In the genomic region with DNA sequence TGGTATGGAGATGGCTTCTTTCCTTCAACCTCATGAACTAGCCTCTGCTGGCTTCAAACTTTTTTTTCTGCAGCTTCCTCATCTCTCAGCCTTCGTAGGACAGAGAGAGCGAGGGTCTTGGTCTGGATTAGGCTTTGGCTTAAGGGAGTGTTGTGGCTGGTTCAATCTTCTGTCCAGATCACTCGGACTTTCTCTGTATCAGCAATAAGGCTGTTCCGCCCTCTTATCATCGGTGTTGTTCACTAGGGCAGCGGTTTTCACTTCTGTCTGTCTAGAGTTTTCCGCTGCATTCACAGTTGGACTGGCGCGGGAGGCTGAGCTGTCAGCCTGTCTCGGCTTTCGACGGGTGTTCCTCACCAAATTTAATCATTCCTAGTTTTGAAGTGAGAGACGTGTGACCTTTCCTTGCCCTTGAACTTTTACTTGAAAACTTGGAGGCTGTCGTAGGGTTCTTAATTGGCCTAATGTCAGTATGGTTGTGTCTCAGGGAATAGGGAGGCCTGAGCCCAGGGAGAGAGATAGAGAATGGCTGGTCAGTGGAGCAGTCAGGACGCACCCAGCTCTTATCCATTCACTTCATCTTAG, we compare ENCODE assay signal across 14 cellular contexts.
DNase-seq lines count a peak whose midpoint lies in the region; ATAC-seq and TF ChIP-seq lines count a peak whose summit lies in the region.
"Had no signal": no experiment of that assay in that cellular context is flagged by ENCODE, and none has a peak within 500 bp of the region (broad histone marks: within the 10 kb centered on the region; RNA-seq: fewer than 3 reads in every experiment).

No MANE protein-coding gene starts in this region.

- CTCF ChIA-PET in activated CD4-positive, alpha-beta T cell treated with anti-CD3 and anti-CD28 coated beads for 36 hours (lab: Charles Lee): interaction anchor here (0.8 to 1.4 kb wide), 4 partner anchors 8 to 106 kb away, joined by 3 to 5 read pairs (median 4); no protein-coding TSS in a partner anchor
- CTCF ChIA-PET in activated CD4-positive, alpha-beta T cell treated with anti-CD3 and anti-CD28 coated beads, Interleukin-2, amount 10 ng/mL, durations not matched to agents 7 days and 5 days (lab: Charles Lee): interaction anchor here (1.2 kb wide), 1 partner anchor 9 kb away, joined by 3 read pairs; no protein-coding TSS in a partner anchor

- no peaks in the 10 kb centered on the region for H4K20me1 ChIP-seq in OCI-LY1 (ENCODE audit: insufficient read depth, low read length)

- H3K4me3 Mint-ChIP-seq in activated CD4-positive, alpha-beta T cell treated with anti-CD3 and anti-CD28 coated beads for 36 hours: no peak overlapping the region
- H3K4me3 Mint-ChIP-seq in activated CD4-positive, alpha-beta T cell treated with anti-CD3 and anti-CD28 coated beads, Interleukin-2, amount 10 ng/mL, durations not matched to agents 7 days and 5 days: no peak overlapping the region
- H3K4me3 Mint-ChIP-seq in chondrocyte (ENCODE audit: unreplicated experiment): no peak overlapping the region
- H3K4me3 Mint-ChIP-seq: neural crest cell had no signal

- H3K4me2 ChIP-seq in OCI-LY1 (ENCODE audit: low read length): no peak overlapping the region

- H3K36me3 ChIP-seq in OCI-LY1 (ENCODE audit: insufficient read depth, low read length) (peaks cover 37% of the 10 kb centered on the region), rectal smooth muscle tissue (ENCODE audit: control insufficient read depth, insufficient read depth, low read length) (no peaks in the 10 kb centered on the region)
- H3K36me3 ChIP-seq: cardiac muscle cell had no signal

- DNase-seq in activated CD4-positive, alpha-beta T cell treated with anti-CD3 and anti-CD28 coated beads for 36 hours: peak; percentile 48
- DNase-seq in activated CD4-positive, alpha-beta T cell treated with anti-CD3 and anti-CD28 coated beads, Interleukin-2, amount 10 ng/mL, durations not matched to agents 7 days and 5 days: no peak
- DNase-seq in chondrocyte (ENCODE audit: low spot score): peak; percentile 36
- no peak for DNase-seq in GM19240 (ENCODE audit: insufficient read length, low spot score)
- DNase-seq in NOMO-1 treated with DMSO at 0.1 percent for 48 hours (lab: John Stamatoyannopoulos, UW; ENCODE audit: unreplicated experiment): no peak
- DNase-seq: NCI-H1694, trophoblast cell, WERI-Rb-1 had no signal

- intact Hi-C loops in activated CD4-positive, alpha-beta T cell treated with anti-CD3 and anti-CD28 coated beads for 36 hours (cut with DNase I, micrococcal nuclease): loop anchor here in 1 of 2 experiments (1.0 kb wide), 1 partner anchor 19 kb away; no protein-coding TSS in a partner anchor

- ATAC-seq in activated CD4-positive, alpha-beta T cell treated with anti-CD3 and anti-CD28 coated beads for 36 hours: peak; percentile 37
- ATAC-seq in HG03025 (IDR thresholded peaks at IDR 0.05; ENCODE audit: low FRiP score, unreplicated experiment): no peak
- ATAC-seq: Right ventricle myocardium inferior had no signal

- H3K27me3 Mint-ChIP-seq in activated CD4-positive, alpha-beta T cell treated with anti-CD3 and anti-CD28 coated beads for 36 hours: no peaks in the 10 kb centered on the region
- H3K27me3 Mint-ChIP-seq in activated CD4-positive, alpha-beta T cell treated with anti-CD3 and anti-CD28 coated beads, Interleukin-2, amount 10 ng/mL, durations not matched to agents 7 days and 5 days: no peaks in the 10 kb centered on the region
- H3K27me3 Mint-ChIP-seq in chondrocyte (ENCODE audit: low read depth): peaks cover 3% of the 10 kb centered on the region

- no peak overlapping the region for H2AFZ ChIP-seq in OCI-LY1 (ENCODE audit: low read length)

- H3K27ac ChIP-seq in OCI-LY1 (ENCODE audit: low read depth, low read length, poor library complexity, severe bottlenecking) (peak overlapping the region; percentile 64), rectal smooth muscle tissue (ENCODE audit: low read depth, low read length) (peak overlapping the region; percentile 36)
- H3K27ac ChIP-seq: cardiac muscle cell, WERI-Rb-1 had no signal

- peaks cover 16% of the 10 kb centered on the region; the same call in 1 of the 2 replicates for H3F3A ChIP-seq in OCI-LY1 (ENCODE audit: insufficient read depth, low read length)

- H3K27ac Mint-ChIP-seq in activated CD4-positive, alpha-beta T cell treated with anti-CD3 and anti-CD28 coated beads for 36 hours: peak overlapping the region; percentile 77
- H3K27ac Mint-ChIP-seq in activated CD4-positive, alpha-beta T cell treated with anti-CD3 and anti-CD28 coated beads, Interleukin-2, amount 10 ng/mL, durations not matched to agents 7 days and 5 days: no peak overlapping the region
- H3K27ac Mint-ChIP-seq in chondrocyte (ENCODE audit: unreplicated experiment): no peak overlapping the region

- H3K9ac ChIP-seq in OCI-LY1 (ENCODE audit: low read length) (no peak overlapping the region), rectal smooth muscle tissue (ENCODE audit: low read length) (no peak overlapping the region)

- H3K4me1 ChIP-seq in OCI-LY1 (ENCODE audit: insufficient read depth, low read length, severe bottlenecking) (peaks cover 41% of the 10 kb centered on the region), rectal smooth muscle tissue (ENCODE audit: control insufficient read depth, insufficient read depth, low read length) (peaks cover 26% of the 10 kb centered on the region)

- no peak for TF ChIP-seq CTCF in OCI-LY1 (IDR thresholded peaks at IDR 0.05; ENCODE audit: low read length)
- no peak for TF ChIP-seq CTCF in chondrocyte (IDR thresholded peaks at IDR 0.05)

- POLR2A ChIA-PET in activated CD4-positive, alpha-beta T cell treated with anti-CD3 and anti-CD28 coated beads for 36 hours (lab: Charles Lee): interaction anchor here (1.0 to 1.1 kb wide), 2 partner anchors 16 to 19 kb away, joined by 5 read pairs; no protein-coding TSS in a partner anchor
- POLR2A ChIA-PET in activated CD4-positive, alpha-beta T cell treated with anti-CD3 and anti-CD28 coated beads, Interleukin-2, amount 10 ng/mL, durations not matched to agents 7 days and 5 days (lab: Charles Lee): no interaction called here

- H3K9me3 ChIP-seq in OCI-LY1 (ENCODE audit: low read length): peaks cover 9% of the 10 kb centered on the region

- H3K27me3 ChIP-seq in OCI-LY1 (ENCODE audit: insufficient read depth, low read length) (no peaks in the 10 kb centered on the region), rectal smooth muscle tissue (ENCODE audit: control insufficient read depth, insufficient read depth, low read length) (no peaks in the 10 kb centered on the region)
- H3K27me3 ChIP-seq: cardiac muscle cell had no signal

- no peaks in the 10 kb centered on the region for H3K79me2 ChIP-seq in OCI-LY1 (ENCODE audit: insufficient read depth, low read length)

- H3K4me1 Mint-ChIP-seq in activated CD4-positive, alpha-beta T cell treated with anti-CD3 and anti-CD28 coated beads for 36 hours: peaks cover 71% of the 10 kb centered on the region
- H3K4me1 Mint-ChIP-seq in activated CD4-positive, alpha-beta T cell treated with anti-CD3 and anti-CD28 coated beads, Interleukin-2, amount 10 ng/mL, durations not matched to agents 7 days and 5 days: peaks cover 39% of the 10 kb centered on the region
- peaks cover 34% of the 10 kb centered on the region for H3K4me1 Mint-ChIP-seq in chondrocyte (ENCODE audit: low read depth)

- H3K4me3 ChIP-seq in OCI-LY1 (ENCODE audit: low read depth, low read length, poor library complexity, severe bottlenecking): no peak overlapping the region
- H3K4me3 ChIP-seq in rectal smooth muscle tissue (ENCODE audit: low read length): no peak overlapping the region
- H3K4me3 ChIP-seq: cardiac muscle cell had no signal

- H3K9me3 Mint-ChIP-seq in activated CD4-positive, alpha-beta T cell treated with anti-CD3 and anti-CD28 coated beads for 36 hours (ENCODE audit: low read depth): peaks cover 14% of the 10 kb centered on the region
- peaks cover 15% of the 10 kb centered on the region for H3K9me3 Mint-ChIP-seq in activated CD4-positive, alpha-beta T cell treated with anti-CD3 and anti-CD28 coated beads, Interleukin-2, amount 10 ng/mL, durations not matched to agents 7 days and 5 days
- peaks cover 19% of the 10 kb centered on the region for H3K9me3 Mint-ChIP-seq in chondrocyte (ENCODE audit: low read depth)

- no peaks in the 10 kb centered on the region for H3K9me2 ChIP-seq in OCI-LY1 (ENCODE audit: low read depth, low read length)

- H3K36me3 Mint-ChIP-seq in activated CD4-positive, alpha-beta T cell treated with anti-CD3 and anti-CD28 coated beads for 36 hours (ENCODE audit: low read depth): peaks cover 38% of the 10 kb centered on the region
- peaks cover 18% of the 10 kb centered on the region for H3K36me3 Mint-ChIP-seq in activated CD4-positive, alpha-beta T cell treated with anti-CD3 and anti-CD28 coated beads, Interleukin-2, amount 10 ng/mL, durations not matched to agents 7 days and 5 days (ENCODE audit: low read depth)
- H3K36me3 Mint-ChIP-seq in chondrocyte (ENCODE audit: low read depth): peaks cover 14% of the 10 kb centered on the region

Comparison
In these comparisons a context has a peak if more than half of its experiments do, and no peak if none do; other contexts are left out.
1. DNase-seq: peak in activated CD4-positive, alpha-beta T cell treated with anti-CD3 and anti-CD28 coated beads for 36 hours (single experiment) and chondrocyte (single experiment); none in activated CD4-positive, alpha-beta T cell treated with anti-CD3 and anti-CD28 coated beads, Interleukin-2, amount 10 ng/mL, durations not matched to agents 7 days and 5 days (single experiment), GM19240 (single experiment) and NOMO-1 treated with DMSO at 0.1 percent for 48 hours (single experiment).